ENCODE assay signal across 8 cellular contexts in the genomic region with DNA sequence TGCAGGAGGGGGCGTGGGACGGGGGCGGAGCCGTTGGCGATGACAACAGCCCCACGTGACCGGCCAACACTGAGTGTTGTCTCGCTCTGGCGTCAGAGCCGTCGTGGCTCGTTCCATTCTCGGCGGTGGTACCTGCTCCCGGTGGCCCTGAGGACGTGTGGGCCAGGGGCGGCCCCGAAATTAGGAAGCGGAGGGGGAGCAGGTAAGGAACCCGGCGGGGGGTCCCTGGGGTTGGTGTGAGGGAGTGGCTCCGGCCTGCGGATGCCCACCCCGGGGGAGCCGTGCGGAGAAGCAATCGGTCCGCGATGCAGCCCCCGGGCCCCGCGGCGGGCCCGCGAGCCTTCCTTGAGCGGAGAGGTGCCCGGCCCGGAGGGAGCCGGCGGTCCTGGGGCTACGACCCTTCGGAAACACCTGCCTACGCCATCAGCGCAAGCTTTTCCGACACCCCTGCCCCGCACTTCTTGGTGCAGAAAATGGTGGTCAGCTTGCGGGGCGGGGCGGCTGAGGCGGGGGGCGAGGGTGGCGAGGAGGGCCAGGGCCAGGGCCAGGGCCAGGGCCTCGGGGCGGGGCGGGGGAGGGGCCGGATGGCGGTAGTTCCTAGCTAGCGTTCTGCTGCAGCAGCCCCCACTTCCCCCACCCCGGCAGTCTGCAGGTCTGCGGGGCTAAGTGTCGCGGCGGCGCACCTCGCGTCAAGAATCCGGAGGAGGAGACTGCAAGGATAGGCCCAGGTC. TPM values are rescaled to one million over a fixed set of nuclear protein-coding genes. Genes with fewer than 3 reads are reported as not detected.
DNase-seq lines count a peak whose midpoint lies in the region; ATAC-seq lines count a peak whose summit lies in the region.

A gene with protein sequence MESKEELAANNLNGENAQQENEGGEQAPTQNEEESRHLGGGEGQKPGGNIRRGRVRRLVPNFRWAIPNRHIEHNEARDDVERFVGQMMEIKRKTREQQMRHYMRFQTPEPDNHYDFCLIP (plus strand): TSS at position 72 of the 731 bp plus-strand sequence. CDS start 1,046 bp downstream, outside the sequence.

- H3K4me1 ChIP-seq in muscle layer of duodenum (ENCODE audit: control insufficient read depth in 1 of 2, insufficient read depth in 2 of 2, low read length in 2 of 2) = no peaks in the 10 kb centered on the region

- no peaks in the 10 kb centered on the region for H3K27me3 ChIP-seq in muscle layer of duodenum (ENCODE audit: low read depth, low read length)

- no peaks in the 10 kb centered on the region for H3K36me3 Mint-ChIP-seq in activated T-cell treated with anti-CD3 and anti-CD28 coated beads, Interleukin-2, amount 50 U/mL, for 4 hours (ENCODE audit: insufficient read depth)

- no peaks in the 10 kb centered on the region for H3K36me3 ChIP-seq in muscle layer of duodenum (ENCODE audit: control insufficient read depth in 1 of 2, insufficient read depth in 2 of 2, low read length in 2 of 2)

- peak within 1 kb of the TSS; percentile 16 for H3K27ac ChIP-seq in muscle layer of duodenum (ENCODE audit: low read length)

- H3K4me1 Mint-ChIP-seq in activated T-cell treated with anti-CD3 and anti-CD28 coated beads, Interleukin-2, amount 50 U/mL, for 4 hours (ENCODE audit: low read depth) = peaks cover 14% of the 10 kb centered on the region

- H3K27me3 Mint-ChIP-seq in activated T-cell treated with anti-CD3 and anti-CD28 coated beads, Interleukin-2, amount 50 U/mL, for 4 hours (ENCODE audit: low read depth) = no peaks in the 10 kb centered on the region

- H3K9me3 Mint-ChIP-seq in activated T-cell treated with anti-CD3 and anti-CD28 coated beads, Interleukin-2, amount 50 U/mL, for 4 hours = no peaks in the 10 kb centered on the region

- peak; percentile 91 for ATAC-seq in GM18909 (IDR thresholded peaks at IDR 0.05; ENCODE audit: poor library complexity, unreplicated experiment)
- ATAC-seq in HG03135 (IDR thresholded peaks at IDR 0.05; ENCODE audit: unreplicated experiment) = peak; percentile 98
- peak; percentile 92 to 96 for ATAC-seq in activated T-cell treated with anti-CD3 and anti-CD28 coated beads, Interleukin-2, amount 50 U/mL, for 4 hours
- ATAC-seq in esophagus mucosa = peak; percentile 95

- peak within 1 kb of the TSS; percentile 83 for H3K4me3 Mint-ChIP-seq in activated T-cell treated with anti-CD3 and anti-CD28 coated beads, Interleukin-2, amount 50 U/mL, for 4 hours

- DNase-seq in AG08395 (ENCODE audit: low spot score) (peak; percentile 54), NCI-H748 treated with DMSO at 0.1 percent for 48 hours (lab: John Stamatoyannopoulos, UW) (peak; percentile 43)
- DNase-seq in activated T-cell treated with anti-CD3 and anti-CD28 coated beads, Interleukin-2, amount 50 U/mL, for 4 hours = peak; percentile 77
- peak; percentile 84 for DNase-seq in stimulated activated CD8-positive, alpha-beta memory T cell treated with anti-CD3 and anti-CD28 coated beads, Interleukin-4, amount 100 ng/mL, for 48 hours

- H3K9me3 ChIP-seq in muscle layer of duodenum (ENCODE audit: control insufficient read depth in 1 of 2, low read length in 2 of 2) = no peaks in the 10 kb centered on the region

- peak within 1 kb of the TSS; percentile 50 to 69 for H3K4me3 ChIP-seq in muscle layer of duodenum (ENCODE audit: low read depth in 1 of 2, low read length in 2 of 2)

RNA-seq across cellular contexts. Expression of the gene that starts here (rescaled TPM):
- total RNA-seq in activated T-cell treated with anti-CD3 and anti-CD28 coated beads, Interleukin-2, amount 50 U/mL, for 4 hours = 10 to 100 TPM in 1 of 3 donors, 1 to 10 TPM in 2; 8.5 to 10.7 (median 8.7) TPM
- total RNA-seq in esophagus mucosa = 12.2 TPM

Comparison
In these comparisons a context has a peak if more than half of its experiments do, and no peak if none do; other contexts are left out.
1. Peak in every context shown above with its lines: DNase-seq, ATAC-seq, H3K4me3 ChIP-seq and H3K27ac ChIP-seq.